Comparison of ENCODE assay signal across 8 cellular contexts in the genomic region with DNA sequence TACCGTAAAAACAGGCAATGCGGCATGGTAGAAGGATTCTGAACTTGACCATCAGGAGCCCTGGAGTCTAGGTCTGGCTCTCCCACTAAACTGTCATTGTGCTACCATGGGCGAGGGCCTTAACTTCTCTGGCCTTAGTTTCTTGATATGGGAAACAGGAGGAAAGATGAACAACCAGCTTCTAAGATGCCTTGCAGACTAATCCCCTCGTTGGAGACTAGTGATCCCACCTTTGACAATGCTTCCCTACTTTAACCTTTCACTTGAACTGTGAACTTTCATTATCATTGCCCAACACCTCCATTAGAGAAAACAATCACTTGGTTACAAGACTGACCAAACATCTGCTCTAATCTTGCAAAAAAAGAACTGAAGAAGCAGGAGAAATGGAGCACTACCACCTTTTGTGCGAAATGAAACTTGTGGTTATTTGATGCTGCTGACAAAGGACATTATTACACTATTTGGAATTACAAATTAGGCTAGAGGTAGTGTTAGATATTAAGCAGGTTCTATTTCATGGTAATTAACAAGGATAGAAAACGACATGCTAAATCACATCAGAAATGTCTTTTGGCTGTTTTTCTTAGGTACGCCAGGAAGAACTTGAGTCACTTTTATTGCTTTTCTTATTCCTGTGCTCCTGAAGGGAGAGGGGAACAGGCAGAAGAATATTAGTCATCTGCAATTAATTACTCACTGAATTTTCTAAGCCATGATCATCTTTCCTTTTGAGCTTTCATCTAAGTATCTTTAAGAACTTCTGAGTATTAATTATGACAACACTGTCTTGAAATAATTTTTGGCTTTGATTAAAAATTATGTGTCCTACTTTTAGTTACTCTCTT. TPM values are rescaled to one million over a fixed set of nuclear protein-coding genes. Genes with fewer than 3 reads are reported as not detected.
A peak's percentile ranks its signal among the peaks of the same experiment; 100 is the strongest.
DNase-seq lines count a peak whose midpoint lies in the region; ATAC-seq lines count a peak whose summit lies in the region.

No MANE protein-coding gene starts in this region.

- H4K20me1 ChIP-seq in BLaER1 treated with 17β-estradiol and CSF1 and Interleukin-3, amounts not matched to agents 10 nM and 100 nM, result no peaks in the 10 kb centered on the region

- H4K91ac ChIP-seq in mesenchymal stem cell (ENCODE audit: low read length), result peak overlapping the region; percentile 36

- H2AFZ ChIP-seq in mesenchymal stem cell (ENCODE audit: low read depth, low read length), result no peak overlapping the region

- H3K27ac Mint-ChIP-seq in activated naive CD8-positive, alpha-beta T cell treated with anti-CD3 and anti-CD28 coated beads, Interleukin-2, amount 50 U/mL, for 24 hours, result peak overlapping the region; percentile 97

- H3K27me3 ChIP-seq in BLaER1 treated with 17β-estradiol and CSF1 and Interleukin-3, amounts not matched to agents 10 nM and 100 nM, result no peaks in the 10 kb centered on the region
- no peaks in the 10 kb centered on the region for H3K27me3 ChIP-seq in mesenchymal stem cell (ENCODE audit: control insufficient read depth in 1 of 2, insufficient read depth in 1 of 2, low read length in 2 of 2)

- no peaks in the 10 kb centered on the region for H3K36me3 Mint-ChIP-seq in activated naive CD8-positive, alpha-beta T cell treated with anti-CD3 and anti-CD28 coated beads, Interleukin-2, amount 50 U/mL, for 24 hours (ENCODE audit: low read depth)

- H3K18ac ChIP-seq in mesenchymal stem cell (ENCODE audit: low read depth in 1 of 2, low read length in 2 of 2), result peak overlapping the region; percentile 64 to 82

- H3K4me1 ChIP-seq in BLaER1 treated with 17β-estradiol and CSF1 and Interleukin-3, amounts not matched to agents 10 nM and 100 nM, result peaks cover 50 to 81% (median 72%) of the 10 kb centered on the region in 10 experiments
- H3K4me1 ChIP-seq in mesenchymal stem cell (ENCODE audit: control insufficient read depth, insufficient read depth, low read depth, low read length), result peaks cover 4% of the 10 kb centered on the region

- no peak overlapping the region for H2BK15ac ChIP-seq in mesenchymal stem cell (ENCODE audit: low read depth, poor library complexity, severe bottlenecking)

- no peaks in the 10 kb centered on the region for H3K79me1 ChIP-seq in mesenchymal stem cell (replicated peaks; ENCODE audit: low read length, poor library complexity, severe bottlenecking)

- peak overlapping the region; percentile 65 for H3K4me3 Mint-ChIP-seq in activated naive CD8-positive, alpha-beta T cell treated with anti-CD3 and anti-CD28 coated beads, Interleukin-2, amount 50 U/mL, for 24 hours

- H3K4ac ChIP-seq in mesenchymal stem cell (ENCODE audit: low read depth in 1 of 2, low read length in 2 of 2), result peak overlapping the region; percentile 2 to 87

- ATAC-seq in HG02759 (IDR thresholded peaks at IDR 0.05; ENCODE audit: unreplicated experiment) (peak; percentile 12), HG02623 (IDR thresholded peaks at IDR 0.05; ENCODE audit: unreplicated experiment) (no peak)
- no peak for ATAC-seq in activated naive CD8-positive, alpha-beta T cell treated with anti-CD3 and anti-CD28 coated beads, Interleukin-2, amount 50 U/mL, for 24 hours

- H3K4me1 Mint-ChIP-seq in activated naive CD8-positive, alpha-beta T cell treated with anti-CD3 and anti-CD28 coated beads, Interleukin-2, amount 50 U/mL, for 24 hours, result peaks cover 61% of the 10 kb centered on the region

- DNase-seq in activated naive CD8-positive, alpha-beta T cell treated with anti-CD3 and anti-CD28 coated beads, Interleukin-2, amount 50 U/mL, for 24 hours, result no peak
- peak; percentile 71 for DNase-seq in mesenchymal stem cell
- DNase-seq in activated CD8-positive, alpha-beta memory T cell treated with anti-CD3 and anti-CD28 coated beads for 24 hours, result no peak
- DNase-seq in hepatic stellate cell (ENCODE audit: low spot score), result no peak
- no peak for DNase-seq in HuH-7.5 (ENCODE audit: low spot score)

- WGBS in mesenchymal stem cell, result 73% methylated on average over 6 of the region's 7 CpGs

- no peaks in the 10 kb centered on the region for H3K27me3 Mint-ChIP-seq in activated naive CD8-positive, alpha-beta T cell treated with anti-CD3 and anti-CD28 coated beads, Interleukin-2, amount 50 U/mL, for 24 hours

- no peaks in the 10 kb centered on the region for H3K9me3 Mint-ChIP-seq in activated naive CD8-positive, alpha-beta T cell treated with anti-CD3 and anti-CD28 coated beads, Interleukin-2, amount 50 U/mL, for 24 hours

- peak overlapping the region; percentile 30 to 94 (median 91); a peak in 21 of 22 replicates for H3K27ac ChIP-seq in BLaER1 treated with 17β-estradiol and CSF1 and Interleukin-3, amounts not matched to agents 10 nM and 100 nM
- peak overlapping the region; percentile 78 for H3K27ac ChIP-seq in mesenchymal stem cell (ENCODE audit: low read length, poor library complexity, severe bottlenecking)

- peak overlapping the region in 1 of 2 experiments; percentile 42 for H3K23ac ChIP-seq in mesenchymal stem cell (ENCODE audit: low read length in 2 of 2)

- H3K4me2 ChIP-seq in BLaER1 treated with 17β-estradiol and CSF1 and Interleukin-3, amounts not matched to agents 10 nM and 100 nM, result peak overlapping the region; percentile 79 to 94 (median 85)
- H3K4me2 ChIP-seq in mesenchymal stem cell (ENCODE audit: low read length, poor library complexity, severe bottlenecking), result no peak overlapping the region

- H2BK12ac ChIP-seq in mesenchymal stem cell (ENCODE audit: low read length in 2 of 2), result peak overlapping the region in 1 of 2 experiments; percentile 87

- no peaks in the 10 kb centered on the region for H3K9me3 ChIP-seq in BLaER1 treated with 17β-estradiol and CSF1 and Interleukin-3, amounts not matched to agents 10 nM and 100 nM (replicated peaks in 1 of 11)
- H3K9me3 ChIP-seq in mesenchymal stem cell (ENCODE audit: control insufficient read depth, low read length), result no peaks in the 10 kb centered on the region

- H3K14ac ChIP-seq in mesenchymal stem cell (ENCODE audit: low read length in 2 of 2), result no peak overlapping the region

- peak overlapping the region; percentile 15 for H2BK5ac ChIP-seq in mesenchymal stem cell (ENCODE audit: low read depth, low read length, poor library complexity, severe bottlenecking)

- H3K9ac ChIP-seq in BLaER1 treated with 17β-estradiol and CSF1 and Interleukin-3, amounts not matched to agents 10 nM and 100 nM, result peak overlapping the region; percentile 10 to 79 (median 75); a peak in 21 of 22 replicates
- peak overlapping the region; percentile 80 for H3K9ac ChIP-seq in mesenchymal stem cell (ENCODE audit: low read length)

- H3K4me3 ChIP-seq in BLaER1 treated with 17β-estradiol and CSF1 and Interleukin-3, amounts not matched to agents 10 nM and 100 nM, result peak overlapping the region in 9 of 10 experiments; percentile 8 to 50 (median 23); a peak in 14 of 20 replicates
- H3K4me3 ChIP-seq in mesenchymal stem cell (ENCODE audit: insufficient read depth in 1 of 2, low read depth in 1 of 2, low read length in 2 of 2), result peak overlapping the region in 1 of 2 experiments; percentile 56

- peak overlapping the region; percentile 89 for H2BK120ac ChIP-seq in mesenchymal stem cell (ENCODE audit: low read depth, low read length)

- no peaks in the 10 kb centered on the region for H3K36me3 ChIP-seq in BLaER1 treated with 17β-estradiol and CSF1 and Interleukin-3, amounts not matched to agents 10 nM and 100 nM
- no peaks in the 10 kb centered on the region for H3K36me3 ChIP-seq in mesenchymal stem cell (ENCODE audit: control insufficient read depth in 1 of 2, insufficient read depth in 2 of 2, low read depth in 1 of 2, low read length in 2 of 2)

- H4K8ac ChIP-seq in mesenchymal stem cell (ENCODE audit: low read length), result no peak overlapping the region

- H2AK5ac ChIP-seq in mesenchymal stem cell (ENCODE audit: low read length, severe bottlenecking), result peak overlapping the region; percentile 31

RNA-seq across cellular contexts. Expression of a gene that starts 39.1 kb away (rescaled TPM):
- 22.2 TPM for polyA plus RNA-seq in mesenchymal stem cell (2013, experiment 1 of 2)
- polyA plus RNA-seq in mesenchymal stem cell (2013, experiment 2 of 2), result 22.1 TPM
